Comparison of ENCODE assay signal across 1 cellular context in the genomic region with DNA sequence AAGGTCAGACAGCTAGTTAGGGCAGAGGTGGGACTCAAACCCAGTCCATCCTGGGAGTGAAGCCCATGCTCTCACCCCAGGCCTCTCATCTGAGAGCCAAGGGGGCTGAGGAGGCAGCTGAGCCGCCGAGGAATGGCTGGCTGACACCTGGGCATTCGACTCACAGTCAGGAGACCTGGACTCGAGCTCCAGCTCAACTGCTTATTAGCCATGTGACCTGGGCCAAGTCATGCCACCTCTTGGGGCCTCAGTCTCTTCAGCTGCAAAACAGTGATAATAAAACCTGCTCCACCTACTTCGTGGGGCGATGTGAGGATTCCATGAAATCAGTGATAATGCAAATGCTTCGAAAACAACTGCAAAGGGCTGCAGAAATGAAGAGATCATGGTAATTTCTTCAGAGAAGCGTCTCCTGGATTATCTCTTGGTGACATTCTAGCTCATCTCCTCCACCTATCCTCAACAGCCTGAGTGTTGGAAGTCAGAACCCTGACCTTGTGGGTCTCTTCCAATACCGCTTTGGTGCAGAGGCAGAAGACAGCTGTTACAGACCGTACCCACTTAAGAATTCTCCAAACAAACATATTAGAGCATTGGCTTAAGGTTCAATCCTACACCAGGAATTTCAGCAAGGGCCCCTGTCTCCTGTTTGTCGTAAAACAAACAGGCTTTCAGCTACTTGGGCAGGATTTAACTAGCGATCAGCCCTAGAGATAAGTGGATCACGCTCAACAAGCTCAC.
TF ChIP-seq lines count a peak whose summit lies in the region.

No MANE protein-coding gene starts in this region.

TF ChIP-seq in HepG2, 621 proteins besides CTCF, POLR2A, EP300 and RAD21 (continued from another document and continues in another):
- TF ChIP-seq ZBTB40 (IDR thresholded peaks at IDR 0.05) (no peak), ZBTB40 (CRISPR knock-in tag; IDR thresholded peaks at IDR 0.05) (no peak), MZF1 (CRISPR knock-in tag; IDR thresholded peaks at IDR 0.05; ENCODE audit: borderline replicate concordance) (0 out of 2 replicates have a peak, but pooled peaks have one; percentile 55), ZNF556 (CRISPR knock-in tag; IDR thresholded peaks at IDR 0.05; ENCODE audit: borderline replicate concordance) (no peak), NFIC (IDR thresholded peaks at IDR 0.05; ENCODE audit: low read length) (peak; percentile 56; the same call in 1 of the 2 replicates), ZNF136 (CRISPR knock-in tag; IDR thresholded peaks at IDR 0.05; ENCODE audit: low read depth) (no peak; the same call in 1 of the 2 replicates), NCOA2 (CRISPR knock-in tag; IDR thresholded peaks at IDR 0.05) (no peak; the same call in none of the 2 replicates), ZNF784 (CRISPR knock-in tag; IDR thresholded peaks at IDR 0.05; ENCODE audit: borderline replicate concordance) (no peak), NFKBIZ (CRISPR knock-in tag; IDR thresholded peaks at IDR 0.05) (0 out of 2 replicates have a peak, but pooled peaks have one; percentile 57), BORCS8-MEF2B (CRISPR knock-in tag; IDR thresholded peaks at IDR 0.05) (no peak), MTF2 (CRISPR knock-in tag; IDR thresholded peaks at IDR 0.05; ENCODE audit: borderline replicate concordance) (no peak), ZFAT (CRISPR knock-in tag; conservative IDR thresholded peaks at IDR 0.05) (no peak), GLI4 (CRISPR knock-in tag; IDR thresholded peaks at IDR 0.05; ENCODE audit: borderline replicate concordance) (no peak), FOSL1 (CRISPR knock-in tag; IDR thresholded peaks at IDR 0.05; ENCODE audit: borderline replicate concordance) (no peak), DNMT3B (CRISPR knock-in tag; conservative IDR thresholded peaks at IDR 0.05) (no peak), ZNF75D (CRISPR knock-in tag; IDR thresholded peaks at IDR 0.05; ENCODE audit: borderline replicate concordance) (no peak), TRIM24 (CRISPR knock-in tag; IDR thresholded peaks at IDR 0.05) (no peak), AKNA (CRISPR knock-in tag; IDR thresholded peaks at IDR 0.05; ENCODE audit: borderline replicate concordance) (no peak), ATF6 (CRISPR knock-in tag; conservative IDR thresholded peaks at IDR 0.05) (no peak; the same call in 1 of the 2 replicates), SMAD3 (CRISPR knock-in tag; IDR thresholded peaks at IDR 0.05) (no peak), ZNF317 (CRISPR knock-in tag; IDR thresholded peaks at IDR 0.05) (0 out of 2 replicates have a peak, but pooled peaks have one; percentile 20), TCF7 (IDR thresholded peaks at IDR 0.05; ENCODE audit: low read depth) (peak; percentile 61; the same call in 1 of the 2 replicates)
- TF ChIP-seq, protein P1, sequence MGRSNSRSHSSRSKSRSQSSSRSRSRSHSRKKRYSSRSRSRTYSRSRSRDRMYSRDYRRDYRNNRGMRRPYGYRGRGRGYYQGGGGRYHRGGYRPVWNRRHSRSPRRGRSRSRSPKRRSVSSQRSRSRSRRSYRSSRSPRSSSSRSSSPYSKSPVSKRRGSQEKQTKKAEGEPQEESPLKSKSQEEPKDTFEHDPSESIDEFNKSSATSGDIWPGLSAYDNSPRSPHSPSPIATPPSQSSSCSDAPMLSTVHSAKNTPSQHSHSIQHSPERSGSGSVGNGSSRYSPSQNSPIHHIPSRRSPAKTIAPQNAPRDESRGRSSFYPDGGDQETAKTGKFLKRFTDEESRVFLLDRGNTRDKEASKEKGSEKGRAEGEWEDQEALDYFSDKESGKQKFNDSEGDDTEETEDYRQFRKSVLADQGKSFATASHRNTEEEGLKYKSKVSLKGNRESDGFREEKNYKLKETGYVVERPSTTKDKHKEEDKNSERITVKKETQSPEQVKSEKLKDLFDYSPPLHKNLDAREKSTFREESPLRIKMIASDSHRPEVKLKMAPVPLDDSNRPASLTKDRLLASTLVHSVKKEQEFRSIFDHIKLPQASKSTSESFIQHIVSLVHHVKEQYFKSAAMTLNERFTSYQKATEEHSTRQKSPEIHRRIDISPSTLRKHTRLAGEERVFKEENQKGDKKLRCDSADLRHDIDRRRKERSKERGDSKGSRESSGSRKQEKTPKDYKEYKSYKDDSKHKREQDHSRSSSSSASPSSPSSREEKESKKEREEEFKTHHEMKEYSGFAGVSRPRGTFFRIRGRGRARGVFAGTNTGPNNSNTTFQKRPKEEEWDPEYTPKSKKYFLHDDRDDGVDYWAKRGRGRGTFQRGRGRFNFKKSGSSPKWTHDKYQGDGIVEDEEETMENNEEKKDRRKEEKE (IDR thresholded peaks at IDR 0.05), result no peak
- TF ChIP-seq, protein P2, sequence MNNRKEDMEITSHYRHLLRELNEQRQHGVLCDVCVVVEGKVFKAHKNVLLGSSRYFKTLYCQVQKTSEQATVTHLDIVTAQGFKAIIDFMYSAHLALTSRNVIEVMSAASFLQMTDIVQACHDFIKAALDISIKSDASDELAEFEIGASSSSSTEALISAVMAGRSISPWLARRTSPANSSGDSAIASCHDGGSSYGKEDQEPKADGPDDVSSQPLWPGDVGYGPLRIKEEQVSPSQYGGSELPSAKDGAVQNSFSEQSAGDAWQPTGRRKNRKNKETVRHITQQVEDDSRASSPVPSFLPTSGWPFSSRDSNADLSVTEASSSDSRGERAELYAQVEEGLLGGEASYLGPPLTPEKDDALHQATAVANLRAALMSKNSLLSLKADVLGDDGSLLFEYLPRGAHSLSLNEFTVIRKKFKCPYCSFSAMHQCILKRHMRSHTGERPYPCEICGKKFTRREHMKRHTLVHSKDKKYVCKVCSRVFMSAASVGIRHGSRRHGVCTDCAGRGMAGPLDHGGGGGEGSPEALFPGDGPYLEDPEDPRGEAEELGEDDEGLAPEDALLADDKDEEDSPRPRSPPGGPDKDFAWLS (CRISPR knock-in tag; IDR thresholded peaks at IDR 0.05; ENCODE audit: borderline replicate concordance), result no peak
- TF ChIP-seq, protein P3, sequence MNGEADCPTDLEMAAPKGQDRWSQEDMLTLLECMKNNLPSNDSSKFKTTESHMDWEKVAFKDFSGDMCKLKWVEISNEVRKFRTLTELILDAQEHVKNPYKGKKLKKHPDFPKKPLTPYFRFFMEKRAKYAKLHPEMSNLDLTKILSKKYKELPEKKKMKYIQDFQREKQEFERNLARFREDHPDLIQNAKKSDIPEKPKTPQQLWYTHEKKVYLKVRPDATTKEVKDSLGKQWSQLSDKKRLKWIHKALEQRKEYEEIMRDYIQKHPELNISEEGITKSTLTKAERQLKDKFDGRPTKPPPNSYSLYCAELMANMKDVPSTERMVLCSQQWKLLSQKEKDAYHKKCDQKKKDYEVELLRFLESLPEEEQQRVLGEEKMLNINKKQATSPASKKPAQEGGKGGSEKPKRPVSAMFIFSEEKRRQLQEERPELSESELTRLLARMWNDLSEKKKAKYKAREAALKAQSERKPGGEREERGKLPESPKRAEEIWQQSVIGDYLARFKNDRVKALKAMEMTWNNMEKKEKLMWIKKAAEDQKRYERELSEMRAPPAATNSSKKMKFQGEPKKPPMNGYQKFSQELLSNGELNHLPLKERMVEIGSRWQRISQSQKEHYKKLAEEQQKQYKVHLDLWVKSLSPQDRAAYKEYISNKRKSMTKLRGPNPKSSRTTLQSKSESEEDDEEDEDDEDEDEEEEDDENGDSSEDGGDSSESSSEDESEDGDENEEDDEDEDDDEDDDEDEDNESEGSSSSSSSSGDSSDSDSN (CRISPR knock-in tag; IDR thresholded peaks at IDR 0.05), result no peak
